In the genomic region with DNA sequence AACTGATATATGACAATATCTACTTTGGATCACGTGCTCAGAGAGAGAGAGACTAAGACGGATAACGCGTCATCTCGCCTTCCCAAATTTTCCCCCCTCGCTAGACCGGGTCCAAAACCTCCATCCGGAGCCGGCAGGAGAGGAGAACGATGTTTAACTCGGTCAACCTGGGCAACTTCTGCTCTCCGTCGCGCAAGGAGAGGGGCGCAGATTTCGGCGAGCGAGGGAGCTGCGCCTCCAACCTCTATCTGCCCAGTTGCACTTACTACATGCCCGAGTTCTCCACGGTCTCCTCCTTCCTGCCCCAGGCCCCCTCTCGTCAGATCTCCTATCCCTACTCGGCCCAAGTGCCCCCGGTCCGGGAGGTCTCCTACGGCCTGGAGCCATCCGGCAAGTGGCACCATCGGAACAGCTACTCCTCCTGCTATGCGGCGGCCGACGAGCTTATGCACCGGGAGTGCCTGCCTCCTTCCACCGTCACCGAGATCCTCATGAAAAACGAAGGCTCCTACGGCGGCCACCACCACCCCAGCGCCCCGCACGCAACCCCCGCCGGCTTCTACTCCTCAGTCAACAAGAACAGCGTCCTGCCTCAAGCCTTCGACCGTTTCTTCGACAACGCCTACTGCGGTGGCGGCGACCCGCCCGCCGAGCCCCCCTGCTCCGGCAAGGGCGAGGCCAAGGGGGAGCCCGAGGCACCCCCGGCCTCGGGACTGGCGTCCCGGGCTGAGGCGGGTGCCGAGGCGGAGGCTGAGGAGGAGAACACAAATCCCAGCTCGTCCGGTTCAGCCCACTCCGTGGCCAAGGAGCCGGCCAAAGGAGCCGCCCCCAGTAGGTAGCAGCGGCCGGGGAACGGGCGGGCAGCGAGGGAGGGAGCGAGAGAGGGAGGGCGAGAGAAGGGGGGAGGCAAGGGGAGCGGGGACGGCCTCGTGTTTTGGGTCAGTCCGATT, we compare ENCODE assay signal across 8 cellular contexts. TPM values are rescaled to one million over a fixed set of nuclear protein-coding genes. Genes with fewer than 3 reads are reported as not detected.
A peak's percentile ranks its signal among the peaks of the same experiment; 100 is the strongest.
DNase-seq lines count a peak whose midpoint lies in the region; ATAC-seq lines count a peak whose summit lies in the region.

A gene (plus strand): TSS at position 34 of the 950 bp plus-strand sequence. CDS start 116 bp downstream, at position 150.

- H3K36me3 ChIP-seq in HAP-1 (replicated peaks) (no peaks in the 10 kb centered on the region), adipocyte (ENCODE audit: control insufficient read depth, insufficient read depth, low read length, severe bottlenecking) (no peaks in the 10 kb centered on the region)

- H3K27me3 ChIP-seq in HAP-1 (ENCODE audit: low read depth) (no peaks in the 10 kb centered on the region), adipocyte (replicated peaks; ENCODE audit: control insufficient read depth, insufficient read depth, low read length) (peaks cover 50% of the 10 kb centered on the region)

- H3K4me3 ChIP-seq in HAP-1 (peak within 1 kb of the TSS; percentile 27), adipocyte (ENCODE audit: low read length) (peak within 1 kb of the TSS; percentile 86)

- intact Hi-C loops in head of caudate nucleus (cut with DNase I), result no loop called here

- peak within 1 kb of the TSS; percentile 90 for H3K9ac ChIP-seq in adipocyte (ENCODE audit: low read length)

- in situ Hi-C loops in HAP-1 (cut with MboI; ENCODE audit: low sequenced_read_pairs), result no loop called here

- no peak for ATAC-seq in HG02884 (IDR thresholded peaks at IDR 0.05; ENCODE audit: unreplicated experiment)

- peak; percentile 60 for DNase-seq in AG08395 (ENCODE audit: low spot score)
- DNase-seq in HAP-1 (ENCODE audit: low spot score in 2 of 2), result peak in 1 of 2 experiments; percentile 65
- DNase-seq in adipocyte (ENCODE audit: low read depth), result no peak
- DNase-seq in myocyte (ENCODE audit: low read depth), result peak; percentile 73
- no peak for DNase-seq in head of caudate nucleus
- DNase-seq in retina, result no peak
- no peak for DNase-seq in NCI-H2227 treated with DMSO at 0.1 percent for 48 hours (lab: John Stamatoyannopoulos, UW)

- H3K4me1 ChIP-seq in HAP-1 (peaks cover 17% of the 10 kb centered on the region), adipocyte (ENCODE audit: control insufficient read depth, insufficient read depth, low read length) (peaks cover 12% of the 10 kb centered on the region)

- H3K9me3 ChIP-seq in HAP-1, result no peaks in the 10 kb centered on the region
- no peaks in the 10 kb centered on the region for H3K9me3 ChIP-seq in adipocyte (ENCODE audit: control insufficient read depth, low read length)

RNA-seq across cellular contexts. Expression of the gene that starts here (rescaled TPM):
- 2.2 TPM in 2 replicates for total RNA-seq in myocyte
- 2.3 TPM for polyA plus RNA-seq in myocyte (2012)

Comparison
In these comparisons a context has a peak if more than half of its experiments do, and no peak if none do; other contexts are left out.
1. DNase-seq: peak in AG08395 (single experiment) and myocyte (single experiment); none in adipocyte (single experiment), head of caudate nucleus (0 of 42), retina (single experiment) and NCI-H2227 treated with DMSO at 0.1 percent for 48 hours (single experiment).